6 cellular contexts compared by ENCODE assay signal in the genomic region with DNA sequence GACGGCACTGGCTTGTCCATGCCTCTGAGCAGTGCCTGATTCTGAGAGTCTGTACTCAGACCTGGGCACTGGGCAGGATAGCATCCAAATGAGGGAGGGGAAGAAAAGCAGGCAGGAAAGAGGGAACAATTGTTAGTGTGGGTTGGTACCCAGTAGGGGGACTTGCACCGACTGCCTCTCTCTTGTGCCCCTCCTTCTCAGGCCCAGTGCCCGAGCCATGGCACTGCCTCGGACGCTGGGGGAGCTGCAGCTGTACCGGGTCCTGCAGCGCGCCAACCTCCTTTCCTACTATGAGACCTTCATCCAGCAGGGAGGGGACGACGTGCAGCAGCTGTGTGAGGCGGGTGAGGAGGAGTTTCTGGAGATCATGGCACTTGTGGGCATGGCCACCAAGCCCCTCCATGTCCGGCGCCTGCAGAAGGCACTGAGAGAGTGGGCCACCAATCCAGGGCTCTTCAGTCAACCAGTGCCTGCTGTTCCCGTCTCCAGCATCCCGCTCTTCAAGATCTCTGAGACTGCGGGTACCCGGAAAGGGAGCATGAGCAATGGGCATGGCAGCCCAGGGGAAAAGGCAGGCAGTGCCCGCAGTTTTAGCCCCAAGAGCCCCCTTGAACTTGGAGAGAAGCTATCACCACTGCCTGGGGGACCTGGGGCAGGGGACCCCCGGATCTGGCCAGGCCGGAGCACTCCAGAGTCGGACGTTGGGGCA. TPM values are rescaled to one million over a fixed set of nuclear protein-coding genes. Genes with fewer than 3 reads are reported as not detected.
A peak's percentile ranks its signal among the peaks of the same experiment; 100 is the strongest.
DNase-seq lines count a peak whose midpoint lies in the region; ATAC-seq and TF ChIP-seq lines count a peak whose summit lies in the region.

No MANE protein-coding gene starts in this region.

- TF ChIP-seq CTCF in prostate gland (IDR thresholded peaks at IDR 0.05) (peak in 2 of 4 experiments; percentile 13 to 30), PC-9 (conservative IDR thresholded peaks at IDR 0.05) (no peak)

- no peak overlapping the region for H3K9ac ChIP-seq in HUES64 (ENCODE audit: low read depth, low read length)

- intact Hi-C loops in dendritic cell treated with granulocyte-macrophage colony-stimulating factor and Interleukin-4, amounts not matched to agents 40 ng/mL and 50 ng/mL, for 4 days (cut with micrococcal nuclease): no loop called here
- intact Hi-C loops in prostate gland (cut with DNase I) (no loop called here), PC-9 (cut with micrococcal nuclease; ENCODE audit: unreplicated experiment) (no loop called here)

- no peak for ATAC-seq in GM18870 (IDR thresholded peaks at IDR 0.05; ENCODE audit: unreplicated experiment)

- H3K4me3 Mint-ChIP-seq in dendritic cell treated with granulocyte-macrophage colony-stimulating factor and Interleukin-4, amounts not matched to agents 40 ng/mL and 50 ng/mL, for 4 days: peak overlapping the region; percentile 91

- H3K9me2 ChIP-seq in PC-9 (ENCODE audit: insufficient read depth): no peaks in the 10 kb centered on the region

- H3K79me2 ChIP-seq in PC-9 (ENCODE audit: low read depth): no peaks in the 10 kb centered on the region

- no peaks in the 10 kb centered on the region for H3K27me3 Mint-ChIP-seq in dendritic cell treated with granulocyte-macrophage colony-stimulating factor and Interleukin-4, amounts not matched to agents 40 ng/mL and 50 ng/mL, for 4 days

- POLR2A ChIA-PET in PC-9 (lab: Charles Lee; ENCODE audit: unreplicated experiment): interaction anchor here (0.5 kb wide), 1 partner anchor 902 kb away, joined by 3 read pairs; a partner anchor contains a TSS

- peaks cover 45% of the 10 kb centered on the region for H3K36me3 ChIP-seq in HUES64 (ENCODE audit: insufficient read depth, low read length)
- peaks cover 0 to 7% of the 10 kb centered on the region in 2 donors for H3K36me3 ChIP-seq in prostate gland
- no peaks in the 10 kb centered on the region for H3K36me3 ChIP-seq in PC-9 (ENCODE audit: low read depth)

- H3K27me3 ChIP-seq in HUES64 (ENCODE audit: insufficient read depth, low read length) (no peaks in the 10 kb centered on the region), prostate gland (replicated peaks; ENCODE audit: insufficient read depth) (no peaks in the 10 kb centered on the region), PC-9 (ENCODE audit: insufficient read depth, low read depth) (no peaks in the 10 kb centered on the region)

- H3K4me1 ChIP-seq in HUES64 (ENCODE audit: insufficient read depth, low read length) (peaks cover 18% of the 10 kb centered on the region), prostate gland (replicated peaks) (peaks cover 37% of the 10 kb centered on the region), PC-9 (replicated peaks; ENCODE audit: insufficient read depth) (no peaks in the 10 kb centered on the region)

- H3K9me3 ChIP-seq in HUES64 (ENCODE audit: insufficient read depth, low read depth, low read length): no peaks in the 10 kb centered on the region
- H3K9me3 ChIP-seq in prostate gland: no peaks in the 10 kb centered on the region
- no peaks in the 10 kb centered on the region for H3K9me3 ChIP-seq in PC-9 (ENCODE audit: insufficient read depth, low read depth)

- H3K4me3 ChIP-seq in HUES64 (ENCODE audit: low read length) (peak overlapping the region; percentile 34; the same call in 1 of the 2 replicates), prostate gland (peak overlapping the region in 1 of 2 donors; percentile 91), PC-9 (no peak overlapping the region)

- no peak overlapping the region for H2AFZ ChIP-seq in PC-9

- H3F3A ChIP-seq in PC-9 (ENCODE audit: insufficient read depth, low read depth): peaks cover 31% of the 10 kb centered on the region

- WGBS in HUES64: 92% methylated on average over 22 of the region's 22 CpGs
- WGBS in prostate gland: 27% methylated on average over 18 of the region's 22 CpGs

- no peak overlapping the region for H3K4me2 ChIP-seq in PC-9

- CTCF ChIA-PET in PC-9 (lab: Charles Lee): no interaction called here

- H3K27ac Mint-ChIP-seq in dendritic cell treated with granulocyte-macrophage colony-stimulating factor and Interleukin-4, amounts not matched to agents 40 ng/mL and 50 ng/mL, for 4 days: peak overlapping the region; percentile 99

- H3K27ac ChIP-seq in HUES64 (ENCODE audit: low read depth, low read length): no peak overlapping the region
- H3K27ac ChIP-seq in prostate gland: peak overlapping the region; percentile 99
- H3K27ac ChIP-seq in PC-9: no peak overlapping the region

- BruUV-seq in PC-9 (replicated peaks; lab: Mats Ljungman, UMichigan): no TSS peak

- DNase-seq in prostate gland (ENCODE audit: low spot score) (no peak), NCI-H2081 (lab: John Stamatoyannopoulos, UW) (no peak), PC-9 (no peak)

- no peaks in the 10 kb centered on the region for H3K9me3 Mint-ChIP-seq in dendritic cell treated with granulocyte-macrophage colony-stimulating factor and Interleukin-4, amounts not matched to agents 40 ng/mL and 50 ng/mL, for 4 days

- no peak for TF ChIP-seq POLR2A in prostate gland (IDR thresholded peaks at IDR 0.05)

- H3K4me1 Mint-ChIP-seq in dendritic cell treated with granulocyte-macrophage colony-stimulating factor and Interleukin-4, amounts not matched to agents 40 ng/mL and 50 ng/mL, for 4 days (ENCODE audit: low read depth): peaks cover 83% of the 10 kb centered on the region

- H3K36me3 Mint-ChIP-seq in dendritic cell treated with granulocyte-macrophage colony-stimulating factor and Interleukin-4, amounts not matched to agents 40 ng/mL and 50 ng/mL, for 4 days (ENCODE audit: low read depth): peaks cover 91% of the 10 kb centered on the region

- 0 out of 2 replicates have a peak, but pooled peaks cover 3% of the 10 kb centered on the region for H4K20me1 ChIP-seq in PC-9 (ENCODE audit: insufficient read depth)

RNA-seq across cellular contexts. Expression of a gene that starts 2.2 kb away (rescaled TPM):
- 16.1 TPM for polyA plus RNA-seq in HUES64 (2013, experiment 1 of 2)
- 20.5 TPM for polyA plus RNA-seq in HUES64 (2013, experiment 2 of 2)
- 10 to 100 TPM; 19.0 to 65.5 TPM for total RNA-seq in prostate gland
- total RNA-seq in PC-9 (2021): 13.8 and 20.2 TPM in 2 replicates

RNA-seq across cellular contexts. Expression of a gene that starts 12.5 kb away (rescaled TPM):
- polyA plus RNA-seq in HUES64 (2013, experiment 1 of 2): 20.3 TPM
- 22.6 TPM for polyA plus RNA-seq in HUES64 (2013, experiment 2 of 2)
- 10 to 100 TPM; 10.8 to 13.0 TPM for total RNA-seq in prostate gland
- total RNA-seq in PC-9 (2021): 28.9 and 36.6 TPM in 2 replicates

RNA-seq across cellular contexts. Expression of a gene that starts 20.1 kb away (rescaled TPM):
- 24.3 TPM for polyA plus RNA-seq in HUES64 (2013, experiment 1 of 2)
- polyA plus RNA-seq in HUES64 (2013, experiment 2 of 2): 28.5 TPM
- total RNA-seq in prostate gland: 100 to 1,000 TPM; 124 to 237 TPM
- 112 and 122 TPM in 2 replicates for total RNA-seq in PC-9 (2021)

RNA-seq across cellular contexts. Expression of a gene that starts 37.2 kb away (rescaled TPM):
- polyA plus RNA-seq in HUES64 (2013, experiment 1 of 2): 30.2 TPM
- 32.8 TPM for polyA plus RNA-seq in HUES64 (2013, experiment 2 of 2)
- total RNA-seq in prostate gland (100 to 1,000 TPM in 1 of 2 donors, 10 to 100 TPM in 1; 53.5 to 198 TPM), PC-9 (2021) (51.4 and 70.1 TPM in 2 replicates)

RNA-seq across cellular contexts. Expression of a gene that starts 41.1 kb away (rescaled TPM):
- polyA plus RNA-seq in HUES64 (2013, experiment 1 of 2): 0.05 TPM
- not detected for polyA plus RNA-seq in HUES64 (2013, experiment 2 of 2)
- total RNA-seq in prostate gland (under 1 TPM; 0.09 to 0.74 TPM), PC-9 (2021) (not detected in 2 replicates)

Comparison
In these comparisons a context has a peak if more than half of its experiments do, and no peak if none do; other contexts are left out.
1. H3K27ac ChIP-seq: peak in prostate gland (2 of 2); none in HUES64 (single experiment) and PC-9 (single experiment).